1 cellular context compared by ENCODE assay signal in the genomic region with DNA sequence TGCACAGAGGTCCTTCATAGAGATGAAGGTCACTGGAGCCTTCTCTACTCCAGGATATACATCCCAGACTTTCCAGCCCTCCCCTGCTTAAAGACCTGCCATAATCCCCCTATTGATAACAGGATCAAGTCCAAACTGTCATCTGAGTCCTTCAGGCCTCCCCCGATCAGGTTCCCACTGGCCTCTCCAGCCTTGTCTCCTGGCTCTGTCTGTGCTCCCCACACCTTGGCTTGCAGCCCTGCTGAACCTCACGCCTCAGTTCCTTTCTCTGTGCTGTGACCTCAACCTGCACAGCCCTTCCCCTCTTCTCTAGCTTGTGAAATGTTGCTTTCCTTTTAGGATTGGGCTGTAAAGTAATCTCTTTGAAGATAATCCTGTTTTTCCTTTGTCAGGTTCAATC.
TF ChIP-seq lines count a peak whose summit lies in the region.

No MANE protein-coding gene starts in this region.

TF ChIP-seq in IMR-90, 13 proteins besides CTCF, POLR2A, EP300 and RAD21:
- TF ChIP-seq MXI1 (IDR thresholded peaks at IDR 0.05; ENCODE audit: borderline replicate concordance, low read depth, low read length), result no peak
- no peak for TF ChIP-seq CHD1 (IDR thresholded peaks at IDR 0.05; ENCODE audit: low read depth, low read length)
- TF ChIP-seq MAFK (IDR thresholded peaks at IDR 0.05; ENCODE audit: low read depth, low read length), result no peak
- TF ChIP-seq, protein P1, sequence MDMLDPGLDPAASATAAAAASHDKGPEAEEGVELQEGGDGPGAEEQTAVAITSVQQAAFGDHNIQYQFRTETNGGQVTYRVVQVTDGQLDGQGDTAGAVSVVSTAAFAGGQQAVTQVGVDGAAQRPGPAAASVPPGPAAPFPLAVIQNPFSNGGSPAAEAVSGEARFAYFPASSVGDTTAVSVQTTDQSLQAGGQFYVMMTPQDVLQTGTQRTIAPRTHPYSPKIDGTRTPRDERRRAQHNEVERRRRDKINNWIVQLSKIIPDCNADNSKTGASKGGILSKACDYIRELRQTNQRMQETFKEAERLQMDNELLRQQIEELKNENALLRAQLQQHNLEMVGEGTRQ (IDR thresholded peaks at IDR 0.05; ENCODE audit: low read depth, low read length), result no peak
- no peak for TF ChIP-seq BHLHE40 (IDR thresholded peaks at IDR 0.05; ENCODE audit: low read depth, low read length)
- TF ChIP-seq CEBPB (IDR thresholded peaks at IDR 0.05; ENCODE audit: low read depth, low read length), result no peak
- TF ChIP-seq RCOR1 (IDR thresholded peaks at IDR 0.05; ENCODE audit: insufficient replicate concordance, low read length), result no peak
- no peak for TF ChIP-seq NFE2L2 (IDR thresholded peaks at IDR 0.05; ENCODE audit: low read depth, low read length)
